In genomic region chr19:35248310-35249145, GRCh38 we compare ENCODE assay signal across 8 cellular contexts. TPM values are rescaled to one million over a fixed set of nuclear protein-coding genes. Genes with fewer than 3 reads are reported as not detected.
DNase-seq lines count a peak whose midpoint lies in the region; ATAC-seq and TF ChIP-seq lines count a peak whose summit lies in the region.

Gene LSR, plus strand, starts transcription at chr19:35249002. Its CDS starts 21 bp downstream, at chr19:35249023.

- 1% methylated on average over 38 of the region's 69 CpGs for WGBS in prostate gland

- intact Hi-C loops in Right ventricle myocardium superior (cut with DNase I), result no loop called here
- intact Hi-C loops in prostate gland (cut with DNase I), result no loop called here

- no peaks in the 10 kb centered on the region for H3K36me3 ChIP-seq in prostate gland

- TF ChIP-seq POLR2A in prostate gland (IDR thresholded peaks at IDR 0.05), result peak; percentile 90

- peak; percentile 97 for DNase-seq in NCI-H2227 treated with DMSO at 0.1 percent for 48 hours (lab: John Stamatoyannopoulos, UW)
- DNase-seq in activated T-cell treated with anti-CD3 and anti-CD28 coated beads, Interleukin-2, amount 50 U/mL, for 1 hour, result peak; percentile 81
- no peak for DNase-seq in Right ventricle myocardium superior
- peak; percentile 93 for DNase-seq in prostate gland (ENCODE audit: low spot score)
- DNase-seq in NCI-H1092 treated with DMSO at 0.1 percent for 48 hours (lab: John Stamatoyannopoulos, UW), result no peak
- no peak for DNase-seq in NCI-H524 (lab: John Stamatoyannopoulos, UW)

- ATAC-seq in GM18517 (IDR thresholded peaks at IDR 0.05; ENCODE audit: unreplicated experiment) (peak; percentile 53), HG02943 (IDR thresholded peaks at IDR 0.05; ENCODE audit: low read depth, unreplicated experiment) (peak; percentile 82), Right ventricle myocardium superior (ENCODE audit: poor library complexity) (peak; percentile 81)

- H3K9me3 ChIP-seq in prostate gland, result no peaks in the 10 kb centered on the region

- H3K4me1 ChIP-seq in prostate gland (replicated peaks), result no peaks in the 10 kb centered on the region

- TF ChIP-seq CTCF in prostate gland (IDR thresholded peaks at IDR 0.05), result peak in 3 of 4 experiments; percentile 6 to 42 (median 36)

- H3K27ac ChIP-seq in prostate gland, result peak within 1 kb of the TSS; percentile 86 to 93

- H3K27me3 ChIP-seq in prostate gland (replicated peaks; ENCODE audit: insufficient read depth), result no peaks in the 10 kb centered on the region

- peak within 1 kb of the TSS; percentile 64 to 72 for H3K4me3 ChIP-seq in prostate gland

RNA-seq across cellular contexts. Expression of gene LSR, which starts in this region (rescaled TPM):
- 4.5 TPM for total RNA-seq in Right ventricle myocardium superior
- 100 to 1,000 TPM; 119 to 202 TPM for total RNA-seq in prostate gland

Comparison
In these comparisons a context has a peak if more than half of its experiments do, and no peak if none do; other contexts are left out.
1. RNA of gene LSR (total RNA-seq): 119 to 202 TPM in prostate gland; 4.5 TPM in Right ventricle myocardium superior (single experiment); every median in the first group is over 10 times any median in the second.
2. DNase-seq: peak in NCI-H2227 treated with DMSO at 0.1 percent for 48 hours (single experiment), activated T-cell treated with anti-CD3 and anti-CD28 coated beads, Interleukin-2, amount 50 U/mL, for 1 hour (single experiment) and prostate gland (single experiment); none in Right ventricle myocardium superior (single experiment), NCI-H1092 treated with DMSO at 0.1 percent for 48 hours (single experiment) and NCI-H524 (0 of 2).
3. Peak in every context shown above with its lines, with median percentiles within 50 percentile points of each other: ATAC-seq.